ENCODE assay signal across 1 cellular context in genomic region chr17:75940727-75941441, GRCh38.
A peak's percentile ranks its signal among the peaks of the same experiment; 100 is the strongest.
TF ChIP-seq lines count a peak whose summit lies in the region.

Gene FBF1 (minus strand): TSS chr17:75941042. CDS start chr17:75938149, 2,893 bp downstream.

TF ChIP-seq in GM12878, 131 proteins besides CTCF, POLR2A, EP300 and RAD21 (continued from another document and continues in another):
- no peak for TF ChIP-seq BCL3 (IDR thresholded peaks at IDR 0.05; ENCODE audit: borderline replicate concordance, insufficient read depth, low read depth, low read length, poor library complexity, severe bottlenecking)
- TF ChIP-seq SUPT20H (IDR thresholded peaks at IDR 0.05; ENCODE audit: borderline replicate concordance, control insufficient read depth, low read depth, low read length), result no peak
- TF ChIP-seq BMI1 (IDR thresholded peaks at IDR 0.05; ENCODE audit: borderline replicate concordance), result peak; percentile 58; the same call in 1 of the 2 replicates
- 0 out of 2 replicates have a peak, but pooled peaks have one; percentile 67 for TF ChIP-seq CHD2 (IDR thresholded peaks at IDR 0.05; ENCODE audit: borderline replicate concordance, low read depth, low read length)
- TF ChIP-seq GATAD2B (conservative IDR thresholded peaks at IDR 0.05; ENCODE audit: low read depth), result peak; percentile 65
- no peak for TF ChIP-seq MYC (IDR thresholded peaks at IDR 0.05; ENCODE audit: insufficient read depth, insufficient read length, insufficient replicate concordance, low read length, severe bottlenecking)
- peak; percentile 75 for TF ChIP-seq E2F4 (IDR thresholded peaks at IDR 0.05; ENCODE audit: low read depth, low read length)
- TF ChIP-seq CREM (IDR thresholded peaks at IDR 0.05; ENCODE audit: low read depth), result peak; percentile 68; the same call in 1 of the 2 replicates
- no peak for TF ChIP-seq SUZ12 (IDR thresholded peaks at IDR 0.05; ENCODE audit: unreplicated experiment)
- TF ChIP-seq FOXM1 (IDR thresholded peaks at IDR 0.05; ENCODE audit: low read depth, low read length), result no peak
- TF ChIP-seq MLLT1 (IDR thresholded peaks at IDR 0.05), result no peak
- TF ChIP-seq RUNX3 (IDR thresholded peaks at IDR 0.05; ENCODE audit: low read length), result no peak
- TF ChIP-seq PKNOX1 (IDR thresholded peaks at IDR 0.05), result peak; percentile 31; the same call in 1 of the 2 replicates
- TF ChIP-seq NFIC (IDR thresholded peaks at IDR 0.05; ENCODE audit: low read depth, low read length), result no peak
- no peak for TF ChIP-seq IRF5 (IDR thresholded peaks at IDR 0.05; ENCODE audit: borderline replicate concordance)
- no peak for TF ChIP-seq IRF4 (IDR thresholded peaks at IDR 0.05; ENCODE audit: low read depth, low read length)
- no peak for TF ChIP-seq BCLAF1 (IDR thresholded peaks at IDR 0.05)
- no peak for TF ChIP-seq SMAD1 (IDR thresholded peaks at IDR 0.05; ENCODE audit: low read depth, partially characterized antibody)
- TF ChIP-seq CREB1 (IDR thresholded peaks at IDR 0.05; ENCODE audit: low read depth), result peak; percentile 80
- TF ChIP-seq TARDBP (IDR thresholded peaks at IDR 0.05; ENCODE audit: borderline replicate concordance), result peak; percentile 91
- no peak for TF ChIP-seq MTA2 (IDR thresholded peaks at IDR 0.05; ENCODE audit: low read depth)
- TF ChIP-seq POLR2AphosphoS2 (IDR thresholded peaks at IDR 0.05; ENCODE audit: low read depth, low read length), result peak; percentile 53; the same call in 1 of the 2 replicates
- TF ChIP-seq CUX1 (IDR thresholded peaks at IDR 0.05; ENCODE audit: insufficient replicate concordance, low read depth, low read length), result no peak
- no peak for TF ChIP-seq PRDM15 (CRISPR knock-in tag; IDR thresholded peaks at IDR 0.05)
- TF ChIP-seq ELK1 (IDR thresholded peaks at IDR 0.05; ENCODE audit: low read depth, low read length), result peak; percentile 46; the same call in 1 of the 2 replicates
- TF ChIP-seq RFX5 (IDR thresholded peaks at IDR 0.05; ENCODE audit: low read depth, low read length), result no peak
- no peak for TF ChIP-seq ATF3 (IDR thresholded peaks at IDR 0.05; ENCODE audit: borderline replicate concordance, extremely low read depth, low read depth, low read length)
- no peak for TF ChIP-seq ZNF622 (IDR thresholded peaks at IDR 0.05)
- no peak for TF ChIP-seq NFYA (IDR thresholded peaks at IDR 0.05; ENCODE audit: borderline replicate concordance, low read depth, low read length)
- no peak for TF ChIP-seq ZNF384 (IDR thresholded peaks at IDR 0.05; ENCODE audit: borderline replicate concordance, low read depth, low read length)
- TF ChIP-seq POLR2AphosphoS5 (IDR thresholded peaks at IDR 0.05; ENCODE audit: low read length), result peak; percentile 77; the same call in 1 of the 2 replicates
- TF ChIP-seq TAF1 (IDR thresholded peaks at IDR 0.05; ENCODE audit: borderline replicate concordance, low read depth, low read length), result no peak; the same call in 1 of the 2 replicates
- no peak for TF ChIP-seq USF1 (IDR thresholded peaks at IDR 0.05; ENCODE audit: borderline replicate concordance, extremely low read length, insufficient read depth, low read depth, low read length)
- TF ChIP-seq TCF3 (IDR thresholded peaks at IDR 0.05; ENCODE audit: borderline replicate concordance, insufficient read depth, low read depth, low read length), result 0 out of 2 replicates have a peak, but pooled peaks have one; percentile 34
- TF ChIP-seq ZNF207 (IDR thresholded peaks at IDR 0.05; ENCODE audit: borderline replicate concordance), result peak; percentile 76; the same call in 1 of the 2 replicates
